Comparison of ENCODE assay signal across 15 cellular contexts in genomic region chr5:68178579-68178978, GRCh38. TPM values are rescaled to one million over a fixed set of nuclear protein-coding genes. Genes with fewer than 3 reads are reported as not detected.
A peak's percentile ranks its signal among the peaks of the same experiment; 100 is the strongest.
DNase-seq lines count a peak whose midpoint lies in the region; ATAC-seq, FAIRE-seq and TF ChIP-seq lines count a peak whose summit lies in the region.
"Had no signal": no experiment of that assay in that cellular context is flagged by ENCODE, and none has a peak within 500 bp of the region (broad histone marks: within the 10 kb centered on the region; RNA-seq: fewer than 3 reads in every experiment).

No MANE protein-coding gene starts in this region.

- no peaks in the 10 kb centered on the region for H3K27me3 ChIP-seq in bronchial epithelial cell (ENCODE audit: control insufficient read depth, insufficient read depth, low read length)

- H3K27me3 Mint-ChIP-seq in activated naive CD4-positive, alpha-beta T cell treated with anti-CD3 and anti-CD28 coated beads, Interleukin-2, amount 50 U/mL, for 24 hours, result no peaks in the 10 kb centered on the region

- no peaks in the 10 kb centered on the region for H3K36me3 ChIP-seq in bronchial epithelial cell (ENCODE audit: control insufficient read depth, insufficient read depth, low read length)

- no peak overlapping the region for H3K4me3 ChIP-seq in bronchial epithelial cell (ENCODE audit: low read depth, low read length)

- peak overlapping the region; percentile 55 for H3K27ac Mint-ChIP-seq in activated naive CD4-positive, alpha-beta T cell treated with anti-CD3 and anti-CD28 coated beads, Interleukin-2, amount 50 U/mL, for 24 hours
- H3K27ac Mint-ChIP-seq: T-helper 1 cell treated with Interleukin-12 subunit alpha and Interleukin-12 subunit beta and Interleukin-4 antibody, amounts not matched to agents 30 μg/mL and 1 μg/mL, for 36 hours had no signal

- no peak for ATAC-seq in HG03460 (IDR thresholded peaks at IDR 0.05; ENCODE audit: unreplicated experiment)
- ATAC-seq: left colon had no signal

- no peak overlapping the region for H3K4me3 Mint-ChIP-seq in activated naive CD4-positive, alpha-beta T cell treated with anti-CD3 and anti-CD28 coated beads, Interleukin-2, amount 50 U/mL, for 24 hours
- H3K4me3 Mint-ChIP-seq: T-helper 1 cell treated with Interleukin-12 subunit alpha and Interleukin-12 subunit beta and Interleukin-4 antibody, amounts not matched to agents 30 μg/mL and 1 μg/mL, for 36 hours had no signal

- TF ChIP-seq CTCF in bronchial epithelial cell (IDR thresholded peaks at IDR 0.05; ENCODE audit: insufficient read depth, low read length, severe bottlenecking), result no peak
- TF ChIP-seq CTCF in GM10266 (IDR thresholded peaks at IDR 0.05; ENCODE audit: control insufficient read depth, insufficient read depth, low read depth, missing control alignments), result no peak

- peaks cover 2% of the 10 kb centered on the region for H3K36me3 Mint-ChIP-seq in activated naive CD4-positive, alpha-beta T cell treated with anti-CD3 and anti-CD28 coated beads, Interleukin-2, amount 50 U/mL, for 24 hours

- no peak for DNase-seq in activated naive CD4-positive, alpha-beta T cell treated with anti-CD3 and anti-CD28 coated beads, Interleukin-2, amount 50 U/mL, for 16 hours
- DNase-seq in HTR-8/SVneo (ENCODE audit: insufficient read length, low spot score), result peak; percentile 19
- peak; percentile 73 for DNase-seq in bronchial epithelial cell (ENCODE audit: low read depth)
- peak; percentile 56 for DNase-seq in renal cortical epithelial cell (ENCODE audit: low read depth)
- DNase-seq in GDM1 (lab: John Stamatoyannopoulos, UW), result no peak
- DNase-seq in GM10266 (ENCODE audit: extremely low spot score), result no peak
- DNase-seq: central memory CD4-positive, alpha-beta T cell; DMS79; left colon; NCI-H1694 treated with DMSO at 0.1 percent for 48 hours; NCI-H524 treated with DMSO at 0.1 percent for 48 hours; posterior cingulate gyrus had no signal

- H3K4me1 Mint-ChIP-seq in activated naive CD4-positive, alpha-beta T cell treated with anti-CD3 and anti-CD28 coated beads, Interleukin-2, amount 50 U/mL, for 24 hours, result peaks cover 6% of the 10 kb centered on the region

- H3K9me3 Mint-ChIP-seq in activated naive CD4-positive, alpha-beta T cell treated with anti-CD3 and anti-CD28 coated beads, Interleukin-2, amount 50 U/mL, for 24 hours, result no peaks in the 10 kb centered on the region
- H3K9me3 Mint-ChIP-seq: T-helper 1 cell treated with Interleukin-12 subunit alpha and Interleukin-12 subunit beta and Interleukin-4 antibody, amounts not matched to agents 30 μg/mL and 1 μg/mL, for 36 hours had no signal

- FAIRE-seq in HTR-8/SVneo (lab: Jason Lieb, UNC) (no peak), bronchial epithelial cell (lab: Jason Lieb, UNC) (no peak)

RNA-seq across cellular contexts. Expression of gene PIK3R1, which starts 37.0 kb away (rescaled TPM):
- 12.7 and 15.5 TPM in 2 replicates for total RNA-seq in bronchial epithelial cell
- 29.0 and 76.5 TPM in 2 replicates for total RNA-seq in renal cortical epithelial cell

Comparison
In these comparisons a context has a peak if more than half of its experiments do, and no peak if none do; other contexts are left out.
1. DNase-seq: peak in HTR-8/SVneo (single experiment), bronchial epithelial cell (single experiment) and renal cortical epithelial cell (single experiment); none in activated naive CD4-positive, alpha-beta T cell treated with anti-CD3 and anti-CD28 coated beads, Interleukin-2, amount 50 U/mL, for 16 hours (single experiment), GDM1 (single experiment) and GM10266 (single experiment).